In genomic region chr10:132514841-132515521, GRCh38 we compare ENCODE assay signal across 18 cellular contexts. TPM values are rescaled to one million over a fixed set of nuclear protein-coding genes. Genes with fewer than 3 reads are reported as not detected.
A peak's percentile ranks its signal among the peaks of the same experiment; 100 is the strongest.
DNase-seq lines count a peak whose midpoint lies in the region; ATAC-seq, FAIRE-seq and TF ChIP-seq lines count a peak whose summit lies in the region.
"Had no signal": no experiment of that assay in that cellular context is flagged by ENCODE, and none has a peak within 500 bp of the region (broad histone marks: within the 10 kb centered on the region; RNA-seq: fewer than 3 reads in every experiment).

No MANE protein-coding gene starts in this region.

- ATAC-seq in HG02678 (IDR thresholded peaks at IDR 0.05; ENCODE audit: unreplicated experiment) = peak; percentile 40
- ATAC-seq: stimulated activated naive CD8-positive, alpha-beta T cell treated with anti-CD3 and anti-CD28 coated beads, Interleukin-15, amount 100 ng/mL, for 72 hours had no signal

- peak overlapping the region; percentile 38 for H3K56ac ChIP-seq in mesendoderm (ENCODE audit: low read length)

- H2AK5ac ChIP-seq in mesendoderm (ENCODE audit: low read length) = no peak overlapping the region

- no peak overlapping the region for H3K23ac ChIP-seq in mesendoderm (ENCODE audit: low read length)

- H3K9me3 Mint-ChIP-seq in astrocyte (ENCODE audit: unreplicated experiment) = no peaks in the 10 kb centered on the region
- H3K9me3 Mint-ChIP-seq in T-helper 2 cell treated with Interferon-gamma antibody and Interleukin-4, amounts not matched to agents 5 μg/mL and 100 μg/mL, for 36 hours = no peaks in the 10 kb centered on the region
- H3K9me3 Mint-ChIP-seq: activated T-cell treated with anti-CD3 and anti-CD28 coated beads, Interleukin-2, amount 50 U/mL, for 24 hours had no signal

- H3K4ac ChIP-seq in mesendoderm (ENCODE audit: low read depth, low read length) = no peak overlapping the region

- H3K4me3 ChIP-seq in astrocyte (ENCODE audit: insufficient read depth, low read depth, low read length) = no peak overlapping the region
- H3K4me3 ChIP-seq in mesendoderm (ENCODE audit: low read length) = no peak overlapping the region
- no peak overlapping the region for H3K4me3 ChIP-seq in thymus (ENCODE audit: low read length)
- H3K4me3 ChIP-seq: lung, prostate gland had no signal

- no peaks in the 10 kb centered on the region for H3K79me1 ChIP-seq in mesendoderm (ENCODE audit: low read length)

- H3K36me3 ChIP-seq in astrocyte (ENCODE audit: insufficient read depth, low read length) (no peaks in the 10 kb centered on the region), mesendoderm (ENCODE audit: control insufficient read depth, insufficient read depth, low read length) (no peaks in the 10 kb centered on the region), thymus (ENCODE audit: control insufficient read depth, insufficient read depth) (no peaks in the 10 kb centered on the region)
- H3K36me3 ChIP-seq: prostate gland had no signal

- H3K27ac ChIP-seq in astrocyte (ENCODE audit: low read depth, low read length) (no peak overlapping the region), mesendoderm (ENCODE audit: low read depth, low read length) (no peak overlapping the region), thymus (ENCODE audit: low read depth) (peak overlapping the region; percentile 21)
- H3K27ac ChIP-seq: prostate gland, VCaP had no signal

- H2BK5ac ChIP-seq in mesendoderm (ENCODE audit: low read length) = no peak overlapping the region

- peaks cover 20% of the 10 kb centered on the region for H3K4me1 Mint-ChIP-seq in astrocyte (ENCODE audit: low read depth, unreplicated experiment)
- no peaks in the 10 kb centered on the region for H3K4me1 Mint-ChIP-seq in T-helper 2 cell treated with Interferon-gamma antibody and Interleukin-4, amounts not matched to agents 5 μg/mL and 100 μg/mL, for 36 hours (ENCODE audit: low read depth)
- H3K4me1 Mint-ChIP-seq: stimulated activated naive CD8-positive, alpha-beta T cell treated with anti-CD3 and anti-CD28 coated beads, Interleukin-15, amount 100 ng/mL, for 72 hours had no signal

- no CpG with 5 or more reads among the region's 21 CpGs for WGBS in mesendoderm (ENCODE audit: extremely low coverage, insufficient coverage, low lambda C conversion rate)
- 31% methylated on average over 21 of the region's 21 CpGs for WGBS in thymus

- H3K4me3 Mint-ChIP-seq in astrocyte (ENCODE audit: unreplicated experiment) = no peak overlapping the region
- no peak overlapping the region for H3K4me3 Mint-ChIP-seq in T-helper 2 cell treated with Interferon-gamma antibody and Interleukin-4, amounts not matched to agents 5 μg/mL and 100 μg/mL, for 36 hours
- H3K4me3 Mint-ChIP-seq: activated T-cell treated with anti-CD3 and anti-CD28 coated beads, Interleukin-2, amount 50 U/mL, for 24 hours; stimulated activated naive CD8-positive, alpha-beta T cell treated with anti-CD3 and anti-CD28 coated beads, Interleukin-15, amount 100 ng/mL, for 72 hours had no signal

- H3K18ac ChIP-seq in mesendoderm (ENCODE audit: low read length) = no peak overlapping the region

- peaks cover 39% of the 10 kb centered on the region for H3K4me1 ChIP-seq in astrocyte (ENCODE audit: insufficient read depth, low read length)
- peaks cover 8% of the 10 kb centered on the region for H3K4me1 ChIP-seq in mesendoderm (ENCODE audit: control insufficient read depth, low read depth, low read length)
- peaks cover 2% of the 10 kb centered on the region for H3K4me1 ChIP-seq in thymus (ENCODE audit: control insufficient read depth, insufficient read depth, low read length)

- no peaks in the 10 kb centered on the region for H3K79me2 ChIP-seq in astrocyte (ENCODE audit: insufficient read depth, low read length)
- no peaks in the 10 kb centered on the region for H3K79me2 ChIP-seq in mesendoderm (ENCODE audit: control insufficient read depth, insufficient read depth, low read length)

- H2BK120ac ChIP-seq in mesendoderm (ENCODE audit: low read depth, low read length) = no peak overlapping the region

- DNase-seq in astrocyte (ENCODE audit: low read depth) = no peak
- peak; percentile 13 for DNase-seq in mesendoderm
- no peak for DNase-seq in C1 segment of cervical spinal cord (lab: John Stamatoyannopoulos, UW)
- no peak for DNase-seq in NCI-H2171 treated with DMSO at 0.1 percent for 48 hours (lab: John Stamatoyannopoulos, UW)
- DNase-seq in T-helper 2 cell treated with Interferon-gamma antibody and Interleukin-4, amounts not matched to agents 5 μg/mL and 100 μg/mL, for 36 hours (ENCODE audit: low spot score) = no peak
- DNase-seq: glutamatergic neuron; GOT3; NCI-H1105; NCI-H510A treated with DMSO at 0.1 percent for 48 hours; SHP77; stimulated activated CD4-positive, alpha-beta T cell treated with anti-CD3 and anti-CD28 coated beads, Interleukin-4, amount 100 ng/mL, for 4 hours had no signal

- FAIRE-seq in astrocyte (lab: Jason Lieb, UNC) = no peak

- H3K9ac ChIP-seq in astrocyte (ENCODE audit: low read length) (no peak overlapping the region), mesendoderm (ENCODE audit: low read length) (no peak overlapping the region)

- H3K27me3 ChIP-seq in astrocyte (ENCODE audit: insufficient read depth, low read length) = no peaks in the 10 kb centered on the region
- no peaks in the 10 kb centered on the region for H3K27me3 ChIP-seq in mesendoderm (ENCODE audit: insufficient read depth, low read length, poor library complexity)
- no peaks in the 10 kb centered on the region for H3K27me3 ChIP-seq in thymus (ENCODE audit: control insufficient read depth, insufficient read depth)

- no peaks in the 10 kb centered on the region for H4K20me1 ChIP-seq in astrocyte (ENCODE audit: insufficient read depth, low read length)

- no peak overlapping the region for H4K5ac ChIP-seq in mesendoderm (ENCODE audit: low read length)

- no peaks in the 10 kb centered on the region for H3K36me3 Mint-ChIP-seq in astrocyte (ENCODE audit: low read depth, unreplicated experiment)
- no peaks in the 10 kb centered on the region for H3K36me3 Mint-ChIP-seq in T-helper 2 cell treated with Interferon-gamma antibody and Interleukin-4, amounts not matched to agents 5 μg/mL and 100 μg/mL, for 36 hours (ENCODE audit: low read depth)

- no peaks in the 10 kb centered on the region for H3K9me3 ChIP-seq in astrocyte (ENCODE audit: insufficient read depth, low read depth, low read length)
- H3K9me3 ChIP-seq in thymus (ENCODE audit: control insufficient read depth) = no peaks in the 10 kb centered on the region
- H3K9me3 ChIP-seq: prostate gland had no signal

- no peak overlapping the region for H2BK15ac ChIP-seq in mesendoderm (replicated peaks; ENCODE audit: low read depth)

- H3K4me2 ChIP-seq in astrocyte (ENCODE audit: low read length) (no peak overlapping the region), mesendoderm (ENCODE audit: low read length) (no peak overlapping the region)

- TF ChIP-seq CTCF in astrocyte (IDR thresholded peaks at IDR 0.05; ENCODE audit: insufficient read depth, low read depth, low read length) = no peak

- H2AFZ ChIP-seq in astrocyte (ENCODE audit: low read depth, low read length) = no peak overlapping the region

- peak overlapping the region; percentile 18 for H3K27ac Mint-ChIP-seq in astrocyte (ENCODE audit: unreplicated experiment)
- H3K27ac Mint-ChIP-seq in T-helper 2 cell treated with Interferon-gamma antibody and Interleukin-4, amounts not matched to agents 5 μg/mL and 100 μg/mL, for 36 hours = no peak overlapping the region
- H3K27ac Mint-ChIP-seq: activated T-cell treated with anti-CD3 and anti-CD28 coated beads, Interleukin-2, amount 50 U/mL, for 24 hours had no signal

- H4K8ac ChIP-seq in mesendoderm (ENCODE audit: low read depth, low read length) = no peak overlapping the region

- H3K27me3 Mint-ChIP-seq in astrocyte (ENCODE audit: low read depth, unreplicated experiment) = peaks cover 36% of the 10 kb centered on the region
- H3K27me3 Mint-ChIP-seq in T-helper 2 cell treated with Interferon-gamma antibody and Interleukin-4, amounts not matched to agents 5 μg/mL and 100 μg/mL, for 36 hours (ENCODE audit: low read depth) = no peaks in the 10 kb centered on the region

RNA-seq across cellular contexts. Expression of gene INPP5A, which starts 22.6 kb away (rescaled TPM):
- total RNA-seq in astrocyte = 29.2 and 39.1 TPM in 2 replicates
- polyA plus RNA-seq in mesendoderm (2013, experiment 1 of 2) = 17.5 TPM
- 18.1 TPM for polyA plus RNA-seq in mesendoderm (2013, experiment 2 of 2)
- polyA plus RNA-seq in thymus = 14.6 TPM
